In genomic region chr1:23558872-23559135, GRCh38 we compare ENCODE assay signal across 8 cellular contexts. TPM values are rescaled to one million over a fixed set of nuclear protein-coding genes. Genes with fewer than 3 reads are reported as not detected.
A peak's percentile ranks its signal among the peaks of the same experiment; 100 is the strongest.
DNase-seq lines count a peak whose midpoint lies in the region; ATAC-seq and TF ChIP-seq lines count a peak whose summit lies in the region.

No MANE protein-coding gene starts in this region.

- H3K9me2 ChIP-seq in neural cell (ENCODE audit: insufficient read depth, low read length), result no peaks in the 10 kb centered on the region

- intact Hi-C loops in CD14-positive monocyte (cut with micrococcal nuclease), result loop anchor here (5.0 to 10.0 kb wide), 3 partner anchors 33 to 196 kb away; partner anchors contain the start of gene ELOA (in 1 of the 2)
- intact Hi-C loops in dendritic cell treated with granulocyte-macrophage colony-stimulating factor and Interleukin-4, amounts not matched to agents 40 ng/mL and 50 ng/mL, for 4 days (cut with micrococcal nuclease), result no loop called here

- H3K4me3 ChIP-seq in MG63 (peak overlapping the region; percentile 81), neural cell (ENCODE audit: low read length) (peak overlapping the region; percentile 64)

- H3K36me3 ChIP-seq in MG63 (peaks cover 25% of the 10 kb centered on the region), neural cell (ENCODE audit: insufficient read depth, low read length) (no peaks in the 10 kb centered on the region)

- H3K27ac Mint-ChIP-seq in CD14-positive monocyte, result peak overlapping the region in 5 of 7 donors; percentile 69 to 98 (median 92)
- peak overlapping the region; percentile 97 for H3K27ac Mint-ChIP-seq in dendritic cell treated with granulocyte-macrophage colony-stimulating factor and Interleukin-4, amounts not matched to agents 40 ng/mL and 50 ng/mL, for 4 days

- H3K27me3 ChIP-seq in MG63, result no peaks in the 10 kb centered on the region
- H3K27me3 ChIP-seq in neural cell (ENCODE audit: insufficient read depth, low read depth, low read length), result peaks cover 67% of the 10 kb centered on the region

- H3K79me2 ChIP-seq in neural cell (replicated peaks; ENCODE audit: insufficient read depth, low read length), result no peaks in the 10 kb centered on the region

- H3K9me3 Mint-ChIP-seq in CD14-positive monocyte, result peaks cover 0 to 18% (median 6%) of the 10 kb centered on the region in 7 donors
- H3K9me3 Mint-ChIP-seq in dendritic cell treated with granulocyte-macrophage colony-stimulating factor and Interleukin-4, amounts not matched to agents 40 ng/mL and 50 ng/mL, for 4 days, result no peaks in the 10 kb centered on the region

- H3K27ac ChIP-seq in neural cell (ENCODE audit: low read length), result no peak overlapping the region

- H2AFZ ChIP-seq in neural cell (ENCODE audit: low read depth, low read length), result no peak overlapping the region

- peaks cover 3% of the 10 kb centered on the region for H3F3A ChIP-seq in neural cell (ENCODE audit: insufficient read depth, low read length, poor library complexity, severe bottlenecking)

- TF ChIP-seq CTCF in CD14-positive monocyte (IDR thresholded peaks at IDR 0.05) (no peak), neural cell (IDR thresholded peaks at IDR 0.05; ENCODE audit: poor library complexity, severe bottlenecking) (no peak)

- H3K9me3 ChIP-seq in MG63 (no peaks in the 10 kb centered on the region), neural cell (ENCODE audit: low read length) (no peaks in the 10 kb centered on the region)

- H4K20me1 ChIP-seq in neural cell (ENCODE audit: insufficient read depth), result no peaks in the 10 kb centered on the region

- no peak for TF ChIP-seq RAD21 in neural cell (conservative IDR thresholded peaks at IDR 0.05)

- H3K4me3 Mint-ChIP-seq in CD14-positive monocyte, result peak overlapping the region; percentile 85 to 94
- H3K4me3 Mint-ChIP-seq in dendritic cell treated with granulocyte-macrophage colony-stimulating factor and Interleukin-4, amounts not matched to agents 40 ng/mL and 50 ng/mL, for 4 days, result peak overlapping the region; percentile 96

- no peak for DNase-seq in CD14-positive monocyte (ENCODE audit: low spot score)
- DNase-seq in MG63, result no peak
- DNase-seq in effector CD4-positive, alpha-beta T cell, result no peak

- H3K36me3 Mint-ChIP-seq in CD14-positive monocyte, result peaks cover 0 to 14% of the 10 kb centered on the region in 2 donors
- H3K36me3 Mint-ChIP-seq in dendritic cell treated with granulocyte-macrophage colony-stimulating factor and Interleukin-4, amounts not matched to agents 40 ng/mL and 50 ng/mL, for 4 days (ENCODE audit: low read depth), result peaks cover 38% of the 10 kb centered on the region

- peak overlapping the region; percentile 52 for H3K9ac ChIP-seq in neural cell (ENCODE audit: low read length)

- peaks cover 71% of the 10 kb centered on the region for H3K4me1 Mint-ChIP-seq in CD14-positive monocyte
- peaks cover 87% of the 10 kb centered on the region for H3K4me1 Mint-ChIP-seq in dendritic cell treated with granulocyte-macrophage colony-stimulating factor and Interleukin-4, amounts not matched to agents 40 ng/mL and 50 ng/mL, for 4 days (ENCODE audit: low read depth)

- H3K27me3 Mint-ChIP-seq in CD14-positive monocyte (ENCODE audit: low read depth in 3 of 3), result peaks cover 76 to 89% (median 86%) of the 10 kb centered on the region in 3 donors
- H3K27me3 Mint-ChIP-seq in dendritic cell treated with granulocyte-macrophage colony-stimulating factor and Interleukin-4, amounts not matched to agents 40 ng/mL and 50 ng/mL, for 4 days, result peaks cover 44% of the 10 kb centered on the region

- ATAC-seq in HG02870 (IDR thresholded peaks at IDR 0.05; ENCODE audit: unreplicated experiment) (no peak), GM21825 (IDR thresholded peaks at IDR 0.05; ENCODE audit: unreplicated experiment) (no peak), GM19351 (IDR thresholded peaks at IDR 0.05; ENCODE audit: unreplicated experiment) (no peak)

- H3K4me2 ChIP-seq in neural cell (ENCODE audit: low read length), result peak overlapping the region; percentile 66

- TF ChIP-seq EP300 in neural cell (conservative IDR thresholded peaks at IDR 0.05; ENCODE audit: poor library complexity, severe bottlenecking), result no peak

TF ChIP-seq in neural cell, 6 proteins besides CTCF, POLR2A, EP300 and RAD21:
- no peak for TF ChIP-seq TAF1 (IDR thresholded peaks at IDR 0.05; ENCODE audit: low read depth)
- TF ChIP-seq REST (IDR thresholded peaks at IDR 0.05; ENCODE audit: borderline replicate concordance), result no peak
- no peak for TF ChIP-seq SMC3 (conservative IDR thresholded peaks at IDR 0.05; ENCODE audit: poor library complexity)
- TF ChIP-seq EZH2 (IDR thresholded peaks at IDR 0.05; ENCODE audit: borderline replicate concordance, insufficient read depth, low read length, poor library complexity, severe bottlenecking), result no peak
- TF ChIP-seq MXI1 (conservative IDR thresholded peaks at IDR 0.05; ENCODE audit: poor library complexity, severe bottlenecking), result no peak
- TF ChIP-seq POLR2AphosphoS5 (IDR thresholded peaks at IDR 0.05), result no peak

RNA-seq across cellular contexts. Expression of gene ID3, which starts 0.5 kb away (rescaled TPM):
- 1 to 10 TPM; 1.1 to 2.5 TPM for polyA plus RNA-seq in CD14-positive monocyte
- total RNA-seq in MG63 (2014; rRNA removed; shearing (Covaris generic); ENCODE audit: low replicate concordance), result 190 and 463 TPM in 2 replicates
- polyA plus RNA-seq in neural cell, result 8.0 and 10.2 TPM in 2 replicates
- 3.4 and 6.1 TPM in 2 replicates for polyA minus RNA-seq in neural cell

RNA-seq across cellular contexts. Expression of gene E2F2, which starts 27.8 kb away (rescaled TPM):
- polyA plus RNA-seq in CD14-positive monocyte (1 to 10 TPM in 1 of 2 donors, under 1 TPM in 1; 0.24 to 1.8 TPM), neural cell (0.16 and 0.50 TPM in 2 replicates)
- 4.3 and 6.9 TPM in 2 replicates for total RNA-seq in MG63 (2014; rRNA removed; shearing (Covaris generic); ENCODE audit: low replicate concordance)
- polyA minus RNA-seq in neural cell, result 0.24 and 0.35 TPM in 2 replicates
